ENCODE assay signal across 15 cellular contexts in genomic region chr9:129343119-129343696, GRCh38.
DNase-seq lines count a peak whose midpoint lies in the region; ATAC-seq and TF ChIP-seq lines count a peak whose summit lies in the region.
"Had no signal": no experiment of that assay in that cellular context is flagged by ENCODE, and none has a peak within 500 bp of the region (broad histone marks: within the 10 kb centered on the region; RNA-seq: fewer than 3 reads in every experiment).

No MANE protein-coding gene starts in this region.

- no peaks in the 10 kb centered on the region for H3K4me1 ChIP-seq in colonic mucosa
- peaks cover 31% of the 10 kb centered on the region for H3K4me1 ChIP-seq in mesenchymal stem cell (ENCODE audit: control insufficient read depth, insufficient read depth, low read depth, low read length)
- peaks cover 0 to 10% of the 10 kb centered on the region in 2 donors for H3K4me1 ChIP-seq in thyroid gland

- H4K8ac ChIP-seq in mesenchymal stem cell (ENCODE audit: low read length), result peak overlapping the region; percentile 92

- no peaks in the 10 kb centered on the region for H3K9me3 ChIP-seq in colonic mucosa
- no peaks in the 10 kb centered on the region for H3K9me3 ChIP-seq in mesenchymal stem cell (ENCODE audit: control insufficient read depth, low read length)
- H3K9me3 ChIP-seq in thyroid gland, result no peaks in the 10 kb centered on the region

- DNase-seq in RWPE1 (ENCODE audit: low spot score) (no peak), colonic mucosa (no peak), mesenchymal stem cell (no peak), thyroid gland (no peak), NCI-H82 treated with DMSO at 0.1 percent for 48 hours (lab: John Stamatoyannopoulos, UW; ENCODE audit: unreplicated experiment) (no peak)
- DNase-seq: activated CD4-positive, alpha-beta T cell treated with anti-CD3 and anti-CD28 coated beads, Interleukin-2, amount 50 U/mL, for 48 hours; amniotic stem cell; DMS79 treated with DMSO at 0.1 percent for 48 hours; NCI-H1105 treated with DMSO at 0.1 percent for 48 hours had no signal

- peak overlapping the region; percentile 55 to 94 for H3K4ac ChIP-seq in mesenchymal stem cell (ENCODE audit: low read depth in 1 of 2, low read length in 2 of 2)

- intact Hi-C loops in colonic mucosa (cut with DNase I), result no loop called here
- intact Hi-C loops in thyroid gland (cut with DNase I), result no loop called here

- H3K9ac ChIP-seq in colonic mucosa (ENCODE audit: low read depth in 2 of 2, low read length in 2 of 2) (no peak overlapping the region), mesenchymal stem cell (ENCODE audit: low read length) (no peak overlapping the region)

- H2AK5ac ChIP-seq in mesenchymal stem cell (ENCODE audit: low read length, severe bottlenecking), result peak overlapping the region; percentile 40

- no peak for TF ChIP-seq CTCF in RWPE1 (conservative IDR thresholded peaks at IDR 0.05; ENCODE audit: low read depth)
- no peak for TF ChIP-seq CTCF in colonic mucosa (IDR thresholded peaks at IDR 0.05)
- no peak for TF ChIP-seq CTCF in thyroid gland (IDR thresholded peaks at IDR 0.05)

- peak overlapping the region; percentile 96 for H2BK15ac ChIP-seq in mesenchymal stem cell (ENCODE audit: low read depth, poor library complexity, severe bottlenecking)

- peak overlapping the region; percentile 38 to 82 for H3K18ac ChIP-seq in mesenchymal stem cell (ENCODE audit: low read depth in 1 of 2, low read length in 2 of 2)

- WGBS in mesenchymal stem cell, result 97% methylated on average over 10 of the region's 10 CpGs
- 94 to 95% methylated on average over 10 of the region's 10 CpGs for WGBS in thyroid gland, 2 donors

- POLR2A ChIA-PET in RWPE1 (lab: Yijun Ruan, JAX; ENCODE audit: low non-redundant PET), result interaction anchor here (1.0 kb wide), 1 partner anchor 166 kb away, joined by 3 read pairs; no protein-coding TSS in a partner anchor

- H3K4me2 ChIP-seq in mesenchymal stem cell (ENCODE audit: low read length, poor library complexity, severe bottlenecking), result no peak overlapping the region
- H3K4me2 ChIP-seq: GM23338 had no signal

- H3K36me3 ChIP-seq in colonic mucosa, result no peaks in the 10 kb centered on the region
- H3K36me3 ChIP-seq in mesenchymal stem cell (ENCODE audit: control insufficient read depth in 1 of 2, insufficient read depth in 2 of 2, low read depth in 1 of 2, low read length in 2 of 2), result peaks cover 0 to 5% of the 10 kb centered on the region in 2 experiments
- H3K36me3 ChIP-seq in thyroid gland, result no peaks in the 10 kb centered on the region

- CTCF ChIA-PET in RWPE1 (lab: Yijun Ruan, JAX), result no interaction called here

- no peak for TF ChIP-seq POLR2A in thyroid gland (IDR thresholded peaks at IDR 0.05)

- H2BK12ac ChIP-seq in mesenchymal stem cell (ENCODE audit: low read length in 2 of 2), result peak overlapping the region; percentile 86 to 97

- H2BK120ac ChIP-seq in mesenchymal stem cell (ENCODE audit: low read depth, low read length), result peak overlapping the region; percentile 40

- H3K27ac ChIP-seq in RWPE1 (peak overlapping the region; percentile 40), colonic mucosa (peak overlapping the region; percentile 36), mesenchymal stem cell (ENCODE audit: low read length, poor library complexity, severe bottlenecking) (no peak overlapping the region), thyroid gland (peak overlapping the region; percentile 12 to 58 (median 33))
- H3K27ac ChIP-seq: SK-N-MC had no signal

- H3K27me3 ChIP-seq in colonic mucosa, result no peaks in the 10 kb centered on the region
- no peaks in the 10 kb centered on the region for H3K27me3 ChIP-seq in mesenchymal stem cell (ENCODE audit: control insufficient read depth in 1 of 2, insufficient read depth in 1 of 2, low read length in 2 of 2)
- no peaks in the 10 kb centered on the region for H3K27me3 ChIP-seq in thyroid gland

- peak overlapping the region in 1 of 2 experiments; percentile 50 for H3K14ac ChIP-seq in mesenchymal stem cell (ENCODE audit: low read length in 2 of 2)

- H3K4me3 ChIP-seq in colonic mucosa, result no peak overlapping the region
- H3K4me3 ChIP-seq in mesenchymal stem cell (ENCODE audit: insufficient read depth in 1 of 2, low read depth in 1 of 2, low read length in 2 of 2), result no peak overlapping the region
- no peak overlapping the region for H3K4me3 ChIP-seq in thyroid gland (replicated peaks in 1 of 3)
- H3K4me3 ChIP-seq: GM23338, lung, SK-N-MC had no signal

- H3K23ac ChIP-seq in mesenchymal stem cell (ENCODE audit: low read length in 2 of 2), result no peak overlapping the region

- no peak overlapping the region for H2BK5ac ChIP-seq in mesenchymal stem cell (ENCODE audit: low read depth, low read length, poor library complexity, severe bottlenecking)

- H4K91ac ChIP-seq in mesenchymal stem cell (ENCODE audit: low read length), result peak overlapping the region; percentile 77

- no peaks in the 10 kb centered on the region for H3K79me1 ChIP-seq in mesenchymal stem cell (replicated peaks; ENCODE audit: low read length, poor library complexity, severe bottlenecking)

- ATAC-seq in HG03139 (IDR thresholded peaks at IDR 0.05; ENCODE audit: unreplicated experiment) (no peak), GM18867 (IDR thresholded peaks at IDR 0.05; ENCODE audit: unreplicated experiment) (no peak)
- ATAC-seq: GM23338; stimulated activated memory B cell treated with anti-CD40 and anti-IgM and Interleukin-4, amounts not matched to agents 10 μg/mL and 1 μg/mL and 100 μg/mL, for 72 hours had no signal

- H2AFZ ChIP-seq in mesenchymal stem cell (ENCODE audit: low read depth, low read length), result no peak overlapping the region
- H2AFZ ChIP-seq: GM23338 had no signal
